Comparison of ENCODE assay signal across 8 cellular contexts in the genomic region with DNA sequence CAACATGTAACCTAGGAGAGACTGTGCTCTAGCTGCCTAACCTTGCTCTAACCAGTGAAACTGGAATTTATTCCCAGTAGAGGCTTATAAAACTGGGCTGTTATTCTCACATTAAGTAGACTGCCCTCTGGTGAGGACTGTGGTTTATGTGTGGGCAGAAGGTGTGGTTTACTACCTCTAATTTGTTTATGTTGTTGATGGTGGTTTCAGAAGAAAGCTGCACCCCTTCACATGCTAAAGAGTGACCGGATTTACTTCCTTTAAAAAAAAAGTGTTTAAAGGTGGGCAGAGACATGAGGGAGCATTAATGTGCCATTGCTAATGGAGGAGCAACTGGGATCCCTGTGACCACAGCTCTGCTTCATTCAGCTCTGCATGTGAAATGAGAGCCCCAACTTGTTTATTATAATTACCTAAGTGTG.
DNase-seq lines count a peak whose midpoint lies in the region; ATAC-seq and TF ChIP-seq lines count a peak whose summit lies in the region.

No MANE protein-coding gene starts in this region.

- in situ Hi-C loops in SK-MEL-5 (cut with HindIII; ENCODE audit: low pct_unique_long_range_greater_than_20kb, low sequenced_read_pairs) = no loop called here

- peaks cover 36% of the 10 kb centered on the region for H3K4me1 ChIP-seq in mucosa of stomach (ENCODE audit: control insufficient read depth, insufficient read depth, low read length)
- H3K4me1 ChIP-seq in testis = no peaks in the 10 kb centered on the region

- DNase-seq in SK-MEL-5 (ENCODE audit: low read depth, low spot score) = peak; percentile 24
- no peak for DNase-seq in type B pancreatic cell (ENCODE audit: extremely low spot score, unreplicated experiment)
- no peak for DNase-seq in NCI-H345 (lab: John Stamatoyannopoulos, UW)
- DNase-seq in testis = no peak
- DNase-seq in activated T-helper 2 cell treated with anti-CD3 and anti-CD28 coated beads, Interferon-gamma antibody, Interleukin-2, Interleukin-4, amounts not matched to agents 10 μg/mL and 5 μg/mL and 100 μg/mL, durations not matched to agents 14 hours and 24 hours and 36 hours (ENCODE audit: low spot score) = no peak

- H3K36me3 ChIP-seq in mucosa of stomach (ENCODE audit: control insufficient read depth, insufficient read depth, low read length) (no peaks in the 10 kb centered on the region), testis (ENCODE audit: low read depth, missing control alignments) (no peaks in the 10 kb centered on the region)

- TF ChIP-seq CTCF in type B pancreatic cell (conservative IDR thresholded peaks at IDR 0.05) (no peak), testis (IDR thresholded peaks at IDR 0.05) (no peak)

- H3K36me3 Mint-ChIP-seq in type B pancreatic cell = no peaks in the 10 kb centered on the region
- H3K36me3 Mint-ChIP-seq in activated T-helper 2 cell treated with anti-CD3 and anti-CD28 coated beads, Interferon-gamma antibody, Interleukin-2, Interleukin-4, amounts not matched to agents 10 μg/mL and 5 μg/mL and 100 μg/mL, durations not matched to agents 14 hours and 24 hours and 36 hours (ENCODE audit: low read depth) = no peaks in the 10 kb centered on the region

- intact Hi-C loops in testis (cut with DNase I; ENCODE audit: low total_unique reads) = no loop called here
- intact Hi-C loops in activated T-helper 2 cell treated with anti-CD3 and anti-CD28 coated beads, Interferon-gamma antibody, Interleukin-2, Interleukin-4, amounts not matched to agents 10 μg/mL and 5 μg/mL and 100 μg/mL, durations not matched to agents 14 hours and 24 hours and 36 hours (cut with micrococcal nuclease) = no loop called here

- H3K27me3 ChIP-seq in mucosa of stomach (ENCODE audit: control insufficient read depth, insufficient read depth, low read length) = no peaks in the 10 kb centered on the region
- H3K27me3 ChIP-seq in testis = no peaks in the 10 kb centered on the region

- TF ChIP-seq POLR2A in testis (IDR thresholded peaks at IDR 0.05) = no peak

- H3K4me3 ChIP-seq in mucosa of stomach (ENCODE audit: low read length) (peak overlapping the region; percentile 27), testis (no peak overlapping the region)

- ATAC-seq in GM19324 (IDR thresholded peaks at IDR 0.05; ENCODE audit: low FRiP score, unreplicated experiment) = peak; percentile 95
- ATAC-seq in HG02981 (IDR thresholded peaks at IDR 0.05; ENCODE audit: unreplicated experiment) = peak; percentile 85

- H3K9me3 Mint-ChIP-seq in type B pancreatic cell = no peaks in the 10 kb centered on the region
- H3K9me3 Mint-ChIP-seq in activated T-helper 2 cell treated with anti-CD3 and anti-CD28 coated beads, Interferon-gamma antibody, Interleukin-2, Interleukin-4, amounts not matched to agents 10 μg/mL and 5 μg/mL and 100 μg/mL, durations not matched to agents 14 hours and 24 hours and 36 hours = no peaks in the 10 kb centered on the region

- peaks cover 8% of the 10 kb centered on the region for H3K27me3 Mint-ChIP-seq in type B pancreatic cell
- peaks cover 9% of the 10 kb centered on the region for H3K27me3 Mint-ChIP-seq in activated T-helper 2 cell treated with anti-CD3 and anti-CD28 coated beads, Interferon-gamma antibody, Interleukin-2, Interleukin-4, amounts not matched to agents 10 μg/mL and 5 μg/mL and 100 μg/mL, durations not matched to agents 14 hours and 24 hours and 36 hours (ENCODE audit: low read depth)

- peak overlapping the region; percentile 31 for H3K9ac ChIP-seq in mucosa of stomach (ENCODE audit: low read length)

- no peak overlapping the region for H3K27ac Mint-ChIP-seq in type B pancreatic cell
- no peak overlapping the region for H3K27ac Mint-ChIP-seq in activated T-helper 2 cell treated with anti-CD3 and anti-CD28 coated beads, Interferon-gamma antibody, Interleukin-2, Interleukin-4, amounts not matched to agents 10 μg/mL and 5 μg/mL and 100 μg/mL, durations not matched to agents 14 hours and 24 hours and 36 hours

- no peak overlapping the region for H3K4me3 Mint-ChIP-seq in type B pancreatic cell
- H3K4me3 Mint-ChIP-seq in activated T-helper 2 cell treated with anti-CD3 and anti-CD28 coated beads, Interferon-gamma antibody, Interleukin-2, Interleukin-4, amounts not matched to agents 10 μg/mL and 5 μg/mL and 100 μg/mL, durations not matched to agents 14 hours and 24 hours and 36 hours (ENCODE audit: low read depth) = no peak overlapping the region

- peaks cover 30% of the 10 kb centered on the region for H3K4me1 Mint-ChIP-seq in type B pancreatic cell (ENCODE audit: unreplicated experiment)
- no peaks in the 10 kb centered on the region for H3K4me1 Mint-ChIP-seq in activated T-helper 2 cell treated with anti-CD3 and anti-CD28 coated beads, Interferon-gamma antibody, Interleukin-2, Interleukin-4, amounts not matched to agents 10 μg/mL and 5 μg/mL and 100 μg/mL, durations not matched to agents 14 hours and 24 hours and 36 hours (ENCODE audit: low read depth)

- 50 to 51% methylated on average over 1 of the region's 1 CpG for WGBS in testis, 2 donors

- no peak overlapping the region for H3K27ac ChIP-seq in testis

- H3K9me3 ChIP-seq in mucosa of stomach (ENCODE audit: control insufficient read depth, low read length) (no peaks in the 10 kb centered on the region), testis (no peaks in the 10 kb centered on the region)
